15 cellular contexts compared by ENCODE assay signal in genomic region chr1:150444232-150444631, GRCh38.
"Had no signal": no experiment of that assay in that cellular context is flagged by ENCODE, and none has a peak within 500 bp of the region (broad histone marks: within the 10 kb centered on the region; RNA-seq: fewer than 3 reads in every experiment).

No MANE protein-coding gene starts in this region.

- H3K4me1 ChIP-seq: neural progenitor cell, SJSA1, thyroid gland had no signal

- H3K27me3 ChIP-seq: brain microvascular endothelial cell, neural progenitor cell, ovary, sigmoid colon, SJSA1, spleen, thyroid gland had no signal

- H3K4me3 ChIP-seq: neural progenitor cell, ovary, sigmoid colon, SJSA1, spleen, thyroid gland had no signal

- H3K4me1 Mint-ChIP-seq: neural progenitor cell had no signal

- H3K27me3 Mint-ChIP-seq: activated naive CD4-positive, alpha-beta T cell treated with anti-CD3 and anti-CD28 coated beads, Interleukin-2, amount 50 U/mL, for 24 hours; central memory CD8-positive, alpha-beta T cell; naive B cell had no signal

- H3K9me3 ChIP-seq: ovary, sigmoid colon, SJSA1, spleen, thyroid gland had no signal

- DNase-seq: brain microvascular endothelial cell; cortex of kidney; effector CD8-positive, alpha-beta T cell; foreskin fibroblast; hippocampal formation; naive B cell; ovary; sigmoid colon; spleen; thyroid gland had no signal

- H3K27ac ChIP-seq: brain microvascular endothelial cell, neural progenitor cell, ovary, sigmoid colon, SJSA1, spleen, thyroid gland had no signal

- H3K9me3 Mint-ChIP-seq: activated naive CD4-positive, alpha-beta T cell treated with anti-CD3 and anti-CD28 coated beads, Interleukin-2, amount 50 U/mL, for 24 hours; central memory CD8-positive, alpha-beta T cell; naive B cell; neural progenitor cell had no signal

- H3K27ac Mint-ChIP-seq: neural progenitor cell had no signal

- H3K4me3 Mint-ChIP-seq: activated naive CD4-positive, alpha-beta T cell treated with anti-CD3 and anti-CD28 coated beads, Interleukin-2, amount 50 U/mL, for 24 hours; central memory CD8-positive, alpha-beta T cell; naive B cell; neural progenitor cell had no signal

- H3K36me3 ChIP-seq: ovary had no signal

- ATAC-seq: left lobe of liver had no signal
